In genomic region chr1:6822530-6823359, GRCh38 we compare ENCODE assay signal across 10 cellular contexts. TPM values are rescaled to one million over a fixed set of nuclear protein-coding genes. Genes with fewer than 3 reads are reported as not detected.
DNase-seq lines count a peak whose midpoint lies in the region; ATAC-seq, FAIRE-seq and TF ChIP-seq lines count a peak whose summit lies in the region.
"Had no signal": no experiment of that assay in that cellular context is flagged by ENCODE, and none has a peak within 500 bp of the region (broad histone marks: within the 10 kb centered on the region; RNA-seq: fewer than 3 reads in every experiment).

No MANE protein-coding gene starts in this region.

- TF ChIP-seq CTCF in A549 (IDR thresholded peaks at IDR 0.05) = no peak
- TF ChIP-seq CTCF in hepatocyte (IDR thresholded peaks at IDR 0.05; ENCODE audit: poor library complexity) = no peak

- H3K4me2 ChIP-seq in A549 = 0 out of 3 replicates have a peak overlapping the region, but pooled peaks have one; percentile 11
- H3K4me2 ChIP-seq in hepatocyte = peak overlapping the region; percentile 61

- no peak for TF ChIP-seq POLR2A in A549 (IDR thresholded peaks at IDR 0.05; ENCODE audit: low read length)

- POLR2A ChIA-PET in A549 (lab: Yijun Ruan, JAX) = no interaction called here

- H4K20me1 ChIP-seq in hepatocyte (ENCODE audit: insufficient read depth, poor library complexity, severe bottlenecking) = no peaks in the 10 kb centered on the region

- no peak for TF ChIP-seq RAD21 in A549 (conservative IDR thresholded peaks at IDR 0.05 in 1 of 2, IDR thresholded peaks at IDR 0.05 in 1 of 2)

- H3K9me2 ChIP-seq in hepatocyte (replicated peaks; ENCODE audit: insufficient read depth) = no peaks in the 10 kb centered on the region

- H3K4me3 ChIP-seq in A549 (no peak overlapping the region), hepatocyte (no peak overlapping the region)

- no peak for FAIRE-seq in A549 (lab: Jason Lieb, UNC)

- H2AFZ ChIP-seq in hepatocyte = no peak overlapping the region

- H3K9me3 ChIP-seq in A549 (no peaks in the 10 kb centered on the region), hepatocyte (ENCODE audit: low read depth) (no peaks in the 10 kb centered on the region)

- WGBS in A549 (ENCODE audit: missing lambda C conversion rate) = 80% methylated on average over 10 of the region's 10 CpGs
- WGBS in hepatocyte (ENCODE audit: low lambda C conversion rate, missing lambda C conversion rate) = 35% methylated on average over 10 of the region's 10 CpGs

- CTCF ChIA-PET in A549 (lab: Yijun Ruan, JAX) = no interaction called here

- ATAC-seq in A549 = peak in 1 of 2 experiments; percentile 46; a peak in 1 of 6 replicates
- peak; percentile 89 for ATAC-seq in GM19395 (IDR thresholded peaks at IDR 0.05; ENCODE audit: unreplicated experiment)
- peak; percentile 68 for ATAC-seq in HG03520 (IDR thresholded peaks at IDR 0.05; ENCODE audit: unreplicated experiment)
- ATAC-seq: CD8-positive, alpha-beta T cell had no signal

- H3K27me3 ChIP-seq in hepatocyte = no peaks in the 10 kb centered on the region

- H3K27ac ChIP-seq in A549 (no peak overlapping the region), hepatocyte (peak overlapping the region; percentile 79)

- DNase-seq in A549 (ENCODE audit: low read depth in 1 of 2, low spot score in 1 of 2) (no peak), hepatocyte (ENCODE audit: low spot score) (peak; percentile 60), DMS 273 (lab: John Stamatoyannopoulos, UW; ENCODE audit: unreplicated experiment) (no peak), DMS53 treated with DMSO at 0.1 percent for 48 hours (lab: John Stamatoyannopoulos, UW; ENCODE audit: unreplicated experiment) (no peak), NCI-H524 treated with DMSO at 0.1 percent for 48 hours (lab: John Stamatoyannopoulos, UW) (no peak), MV-4-11 (lab: John Stamatoyannopoulos, UW) (no peak)
- DNase-seq: CD8-positive, alpha-beta T cell; T-helper 2 cell had no signal

- no peak for TF ChIP-seq EP300 in A549 (IDR thresholded peaks at IDR 0.05)

- H3K4me1 ChIP-seq in A549 (peaks cover 57% of the 10 kb centered on the region), hepatocyte (ENCODE audit: insufficient read depth) (peaks cover 23% of the 10 kb centered on the region)

- H3K79me2 ChIP-seq in hepatocyte = peaks cover 46% of the 10 kb centered on the region

- H3K36me3 ChIP-seq in hepatocyte (replicated peaks; ENCODE audit: insufficient read depth, low read depth) = no peaks in the 10 kb centered on the region

TF ChIP-seq in A549, 52 proteins besides CTCF, POLR2A, EP300 and RAD21:
- no peak for TF ChIP-seq TP53 (CRISPR knock-in tag; IDR thresholded peaks at IDR 0.05)
- no peak for TF ChIP-seq HOXA7 (CRISPR knock-in tag; IDR thresholded peaks at IDR 0.05)
- TF ChIP-seq USF2 (IDR thresholded peaks at IDR 0.05) = no peak
- no peak for TF ChIP-seq CEBPB (IDR thresholded peaks at IDR 0.05)
- no peak for TF ChIP-seq BHLHE40 (IDR thresholded peaks at IDR 0.05; ENCODE audit: low read depth, low read length)
- no peak for TF ChIP-seq CBX8 (IDR thresholded peaks at IDR 0.05)
- no peak for TF ChIP-seq ZFP36 (IDR thresholded peaks at IDR 0.05; ENCODE audit: borderline replicate concordance, partially characterized antibody)
- TF ChIP-seq JUN (IDR thresholded peaks at IDR 0.05) = no peak
- no peak for TF ChIP-seq HOXB13 (CRISPR knock-in tag; IDR thresholded peaks at IDR 0.05; ENCODE audit: low read depth)
- no peak for TF ChIP-seq POLR2AphosphoS2 (conservative IDR thresholded peaks at IDR 0.05; ENCODE audit: low read length)
- TF ChIP-seq ELK1 (IDR thresholded peaks at IDR 0.05; ENCODE audit: low read depth, low read length) = no peak

RNA-seq across cellular contexts. Expression of gene CAMTA1, which starts 37.5 kb away (rescaled TPM):
- polyA plus RNA-seq in A549 (2011; rRNA removed) = 48.7 and 58.8 TPM in 2 replicates
- polyA plus RNA-seq in A549 (2012; cell fraction: cytosol; rRNA removed) = 35.4 and 46.5 TPM in 2 replicates
- polyA plus RNA-seq in A549 (2012; cell fraction: nucleus; rRNA removed) = 9.4 and 22.1 TPM in 2 replicates
- polyA plus RNA-seq in A549 (2017; fragmentation: RNase III; extraction: RNeasy Plus Mini Kit Qiagen cat#74134 plus additional on column Dnase treatment) = 63.3 to 75.0 TPM (median 73.5 TPM) in 3 replicates
- 18.6 and 19.8 TPM in 2 replicates for polyA minus RNA-seq in A549 (2011; rRNA and poly(A)+ RNA removed)
- 89.0 and 111 TPM in 2 replicates for total RNA-seq in hepatocyte
- polyA plus RNA-seq in hepatocyte = 145 and 151 TPM in 2 replicates
